ENCODE assay signal across 13 cellular contexts in genomic region chr16:30777591-30778297, GRCh38. TPM values are rescaled to one million over a fixed set of nuclear protein-coding genes. Genes with fewer than 3 reads are reported as not detected.
A peak's percentile ranks its signal among the peaks of the same experiment; 100 is the strongest.
DNase-seq lines count a peak whose midpoint lies in the region; ATAC-seq and TF ChIP-seq lines count a peak whose summit lies in the region.
"Had no signal": no experiment of that assay in that cellular context is flagged by ENCODE, and none has a peak within 500 bp of the region (broad histone marks: within the 10 kb centered on the region; RNA-seq: fewer than 3 reads in every experiment).

No MANE protein-coding gene starts in this region.

- H3K4me1 ChIP-seq in mesodermal cell (ENCODE audit: control insufficient read depth, insufficient read depth, low read length, poor library complexity, severe bottlenecking) = peaks cover 17% of the 10 kb centered on the region
- H3K4me1 ChIP-seq in esophagus squamous epithelium = peaks cover 14 to 47% (median 23%) of the 10 kb centered on the region in 3 donors

- no peaks in the 10 kb centered on the region for H3K27me3 Mint-ChIP-seq in Calu3 (ENCODE audit: unreplicated experiment)
- no peaks in the 10 kb centered on the region for H3K27me3 Mint-ChIP-seq in activated CD8-positive, alpha-beta T cell treated with anti-CD3 and anti-CD28 coated beads, Interleukin-2, amount 10 ng/mL, durations not matched to agents 7 days and 5 days (ENCODE audit: low read depth)

- DNase-seq in Calu3 (no peak), NCI-H1436 (lab: John Stamatoyannopoulos, UW) (no peak), esophagus squamous epithelium (lab: John Stamatoyannopoulos, UW) (no peak), MG63 (no peak)
- DNase-seq in activated CD8-positive, alpha-beta T cell treated with anti-CD3 and anti-CD28 coated beads, Interleukin-2, amount 10 ng/mL, durations not matched to agents 7 days and 5 days = no peak
- DNase-seq: activated CD4-positive, alpha-beta T cell treated with anti-CD3 and anti-CD28 coated beads for 1 hour; COR-L47; effector memory CD8-positive, alpha-beta T cell; NCI-H446 had no signal

- no TSS peak for BruUV-seq in Calu3 (replicated peaks; lab: Mats Ljungman, UMichigan)

- no peak for TF ChIP-seq CTCF in 22Rv1 (IDR thresholded peaks at IDR 0.05)
- TF ChIP-seq CTCF in Calu3 (IDR thresholded peaks at IDR 0.05; ENCODE audit: unreplicated experiment) = no peak
- no peak for TF ChIP-seq CTCF in esophagus squamous epithelium (IDR thresholded peaks at IDR 0.05)

- H3K27ac Mint-ChIP-seq in Calu3 (ENCODE audit: unreplicated experiment) = peak overlapping the region; percentile 84
- peak overlapping the region; percentile 59 for H3K27ac Mint-ChIP-seq in activated CD8-positive, alpha-beta T cell treated with anti-CD3 and anti-CD28 coated beads, Interleukin-2, amount 10 ng/mL, durations not matched to agents 7 days and 5 days

- H3K27me3 ChIP-seq in esophagus squamous epithelium (no peaks in the 10 kb centered on the region), MG63 (no peaks in the 10 kb centered on the region)
- H3K27me3 ChIP-seq: hepatocyte had no signal

- POLR2A ChIA-PET in activated CD8-positive, alpha-beta T cell treated with anti-CD3 and anti-CD28 coated beads, Interleukin-2, amount 10 ng/mL, durations not matched to agents 7 days and 5 days (lab: Charles Lee) = no interaction called here

- no peak overlapping the region for H3K4me3 ChIP-seq in mesodermal cell (ENCODE audit: extremely low read depth, insufficient read depth, low read length, poor library complexity, severe bottlenecking)
- H3K4me3 ChIP-seq in esophagus squamous epithelium = no peak overlapping the region
- H3K4me3 ChIP-seq in MG63 = no peak overlapping the region
- H3K4me3 ChIP-seq: hepatocyte had no signal

- no peak for ATAC-seq in activated CD8-positive, alpha-beta T cell treated with anti-CD3 and anti-CD28 coated beads, Interleukin-2, amount 10 ng/mL, durations not matched to agents 7 days and 5 days
- no peak for ATAC-seq in GM18498 (IDR thresholded peaks at IDR 0.05; ENCODE audit: unreplicated experiment)
- ATAC-seq: effector memory CD8-positive, alpha-beta T cell had no signal

- no peaks in the 10 kb centered on the region for H3K9me3 Mint-ChIP-seq in Calu3 (ENCODE audit: low read depth, unreplicated experiment)
- H3K9me3 Mint-ChIP-seq in activated CD8-positive, alpha-beta T cell treated with anti-CD3 and anti-CD28 coated beads, Interleukin-2, amount 10 ng/mL, durations not matched to agents 7 days and 5 days (ENCODE audit: insufficient read depth) = no peaks in the 10 kb centered on the region
- H3K9me3 Mint-ChIP-seq: effector memory CD8-positive, alpha-beta T cell had no signal

- CTCF ChIA-PET in Calu3 (lab: Charles Lee) = no interaction called here
- CTCF ChIA-PET in activated CD8-positive, alpha-beta T cell treated with anti-CD3 and anti-CD28 coated beads, Interleukin-2, amount 10 ng/mL, durations not matched to agents 7 days and 5 days (lab: Charles Lee) = interaction anchor here (2.0 kb wide), 1 partner anchor 36 kb away, joined by 7 read pairs; no protein-coding TSS in a partner anchor

- H3K4me3 Mint-ChIP-seq in Calu3 (ENCODE audit: low read depth, unreplicated experiment) = peak overlapping the region; percentile 90
- H3K4me3 Mint-ChIP-seq in activated CD8-positive, alpha-beta T cell treated with anti-CD3 and anti-CD28 coated beads, Interleukin-2, amount 10 ng/mL, durations not matched to agents 7 days and 5 days = no peak overlapping the region

- intact Hi-C loops in Calu3 (cut with micrococcal nuclease; ENCODE audit: unreplicated experiment) = no loop called here
- intact Hi-C loops in esophagus squamous epithelium (cut with DNase I) = no loop called here

- peaks cover 50% of the 10 kb centered on the region for H3K36me3 ChIP-seq in mesodermal cell (ENCODE audit: control insufficient read depth, insufficient read depth, low read length)
- peaks cover 14 to 42% (median 24%) of the 10 kb centered on the region in 3 donors for H3K36me3 ChIP-seq in esophagus squamous epithelium
- H3K36me3 ChIP-seq in MG63 = peaks cover 56% of the 10 kb centered on the region

- no peaks in the 10 kb centered on the region for H3K9me3 ChIP-seq in mesodermal cell (ENCODE audit: control insufficient read depth, low read length)
- H3K9me3 ChIP-seq in esophagus squamous epithelium = no peaks in the 10 kb centered on the region
- H3K9me3 ChIP-seq in MG63 = no peaks in the 10 kb centered on the region

- H3K36me3 Mint-ChIP-seq in Calu3 (ENCODE audit: insufficient read depth, unreplicated experiment) = peaks cover 84% of the 10 kb centered on the region
- peaks cover 21% of the 10 kb centered on the region for H3K36me3 Mint-ChIP-seq in activated CD8-positive, alpha-beta T cell treated with anti-CD3 and anti-CD28 coated beads, Interleukin-2, amount 10 ng/mL, durations not matched to agents 7 days and 5 days (ENCODE audit: low read depth)

- peaks cover 27% of the 10 kb centered on the region for H3K4me1 Mint-ChIP-seq in Calu3 (ENCODE audit: low read depth, unreplicated experiment)
- H3K4me1 Mint-ChIP-seq in activated CD8-positive, alpha-beta T cell treated with anti-CD3 and anti-CD28 coated beads, Interleukin-2, amount 10 ng/mL, durations not matched to agents 7 days and 5 days (ENCODE audit: low read depth) = peaks cover 25% of the 10 kb centered on the region

- 93% methylated on average over 4 to 6 of the region's 7 CpGs for WGBS in mesodermal cell (ENCODE audit: insufficient coverage in 2 of 2), 2 experiments
- WGBS in esophagus squamous epithelium, 2 donors = 60 to 88% methylated on average over 1 to 4 of the region's 7 CpGs

- H3K27ac ChIP-seq in 22Rv1 = peak overlapping the region; percentile 94
- peak overlapping the region; percentile 10 for H3K27ac ChIP-seq in mesodermal cell (ENCODE audit: low read depth, low read length, severe bottlenecking)
- peak overlapping the region in 1 of 4 donors; percentile 28 for H3K27ac ChIP-seq in esophagus squamous epithelium
- H3K27ac ChIP-seq: hepatocyte had no signal

- TF ChIP-seq POLR2A in esophagus squamous epithelium (IDR thresholded peaks at IDR 0.05) = no peak

RNA-seq across cellular contexts. Expression of gene ZNF629, which starts 9.3 kb away (rescaled TPM):
- total RNA-seq in Calu3 (2022) (29.9 and 32.6 TPM in 2 replicates), esophagus squamous epithelium (10 to 100 TPM in 1 of 4 donors, 1 to 10 TPM in 3; 5.0 to 11.4 (median 6.2) TPM)
- total RNA-seq in activated CD8-positive, alpha-beta T cell treated with anti-CD3 and anti-CD28 coated beads, Interleukin-2, amount 10 ng/mL, durations not matched to agents 7 days and 5 days = 1 to 10 TPM; 1.7 to 1.9 TPM
- 19.6 TPM for polyA plus RNA-seq in mesodermal cell (2013, experiment 1 of 2)
- polyA plus RNA-seq in mesodermal cell (2013, experiment 2 of 2) = 18.7 TPM
- total RNA-seq in MG63 (2014; rRNA removed; shearing (Covaris generic); ENCODE audit: low replicate concordance) = 10.3 and 13.6 TPM in 2 replicates

RNA-seq across cellular contexts. Expression of gene RNF40, which starts 15.6 kb away (rescaled TPM):
- total RNA-seq in Calu3 (2022) (130 and 136 TPM in 2 replicates), esophagus squamous epithelium (10 to 100 TPM; 53.8 to 81.1 (median 73.4) TPM)
- total RNA-seq in activated CD8-positive, alpha-beta T cell treated with anti-CD3 and anti-CD28 coated beads, Interleukin-2, amount 10 ng/mL, durations not matched to agents 7 days and 5 days = 100 to 1,000 TPM; 100 to 102 TPM
- polyA plus RNA-seq in mesodermal cell (2013, experiment 1 of 2) = 77.9 TPM
- 66.5 TPM for polyA plus RNA-seq in mesodermal cell (2013, experiment 2 of 2)
- total RNA-seq in MG63 (2014; rRNA removed; shearing (Covaris generic); ENCODE audit: low replicate concordance) = 116 and 127 TPM in 2 replicates

RNA-seq across cellular contexts. Expression of gene CFAP119, which starts 15.9 kb away (rescaled TPM):
- total RNA-seq in Calu3 (2022) (13.7 and 13.8 TPM in 2 replicates), esophagus squamous epithelium (1 to 10 TPM in 3 of 4 donors, not detected in 1; 1.3 to 5.0 (median 3.4) TPM)
- total RNA-seq in activated CD8-positive, alpha-beta T cell treated with anti-CD3 and anti-CD28 coated beads, Interleukin-2, amount 10 ng/mL, durations not matched to agents 7 days and 5 days = 1 to 10 TPM; 4.4 to 4.8 TPM
- 4.5 TPM for polyA plus RNA-seq in mesodermal cell (2013, experiment 1 of 2)
- 5.3 TPM for polyA plus RNA-seq in mesodermal cell (2013, experiment 2 of 2)
- 4.1 and 9.1 TPM in 2 replicates for total RNA-seq in MG63 (2014; rRNA removed; shearing (Covaris generic); ENCODE audit: low replicate concordance)

RNA-seq across cellular contexts. Expression of gene PHKG2, which starts 29.5 kb away (rescaled TPM):
- total RNA-seq in Calu3 (2022) (66.7 and 72.8 TPM in 2 replicates), esophagus squamous epithelium (10 to 100 TPM; 18.6 to 27.8 (median 21.7) TPM)
- 10 to 100 TPM; 42.1 to 43.7 TPM for total RNA-seq in activated CD8-positive, alpha-beta T cell treated with anti-CD3 and anti-CD28 coated beads, Interleukin-2, amount 10 ng/mL, durations not matched to agents 7 days and 5 days
- polyA plus RNA-seq in mesodermal cell (2013, experiment 1 of 2) = 32.7 TPM
- polyA plus RNA-seq in mesodermal cell (2013, experiment 2 of 2) = 27.0 TPM
- 18.3 and 25.2 TPM in 2 replicates for total RNA-seq in MG63 (2014; rRNA removed; shearing (Covaris generic); ENCODE audit: low replicate concordance)
